Comparison of ENCODE assay signal across 18 cellular contexts in genomic region chr6:47277702-47278101, GRCh38. TPM values are rescaled to one million over a fixed set of nuclear protein-coding genes. Genes with fewer than 3 reads are reported as not detected.
DNase-seq lines count a peak whose midpoint lies in the region; ATAC-seq and TF ChIP-seq lines count a peak whose summit lies in the region.
"Had no signal": no experiment of that assay in that cellular context is flagged by ENCODE, and none has a peak within 500 bp of the region (broad histone marks: within the 10 kb centered on the region; RNA-seq: fewer than 3 reads in every experiment).

No MANE protein-coding gene starts in this region.

- TF ChIP-seq POLR2A in IMR-90 (IDR thresholded peaks at IDR 0.05; ENCODE audit: low read depth, low read length) = no peak

- TF ChIP-seq RAD21 in IMR-90 (IDR thresholded peaks at IDR 0.05; ENCODE audit: low read length) = no peak

- no peak overlapping the region for H3K56ac ChIP-seq in IMR-90 (ENCODE audit: extremely low read depth, insufficient read depth, low read length)

- no peak overlapping the region for H3K9ac ChIP-seq in IMR-90 (ENCODE audit: low read depth, low read length)
- H3K9ac ChIP-seq in trophoblast cell (ENCODE audit: low read length) = no peak overlapping the region
- H3K9ac ChIP-seq: BLaER1 had no signal

- WGBS in IMR-90 (ENCODE audit: extremely low coverage in 2 of 2, insufficient read length in 1 of 2), 2 experiments = no CpG with 5 or more reads among the region's 4 CpGs
- no CpG with 5 or more reads among the region's 4 CpGs for WGBS in trophoblast cell (ENCODE audit: extremely low coverage, insufficient coverage, insufficient read length)

- H3K36me3 ChIP-seq in Caco-2 (ENCODE audit: control insufficient read depth, insufficient read depth, low read length) (peaks cover 6% of the 10 kb centered on the region), IMR-90 (ENCODE audit: control insufficient read depth, insufficient read depth, low read length) (peaks cover 2% of the 10 kb centered on the region; the same call in 1 of the 2 replicates), trophoblast cell (ENCODE audit: control insufficient read depth in 1 of 2, insufficient read depth in 2 of 2, low read length in 2 of 2) (peaks cover 18 to 29% of the 10 kb centered on the region in 2 experiments)

- H3K9me3 ChIP-seq in Caco-2 (no peaks in the 10 kb centered on the region), IMR-90 (ENCODE audit: control insufficient read depth, insufficient read depth, low read length) (no peaks in the 10 kb centered on the region), trophoblast cell (ENCODE audit: insufficient read depth, low read depth, low read length) (no peaks in the 10 kb centered on the region)

- H2BK5ac ChIP-seq in IMR-90 (ENCODE audit: low read depth, low read length, poor library complexity, severe bottlenecking) = no peak overlapping the region
- no peak overlapping the region for H2BK5ac ChIP-seq in trophoblast cell (ENCODE audit: low read depth, low read length, poor library complexity)

- H4K5ac ChIP-seq in IMR-90 (ENCODE audit: low read depth, low read length) = peak overlapping the region; percentile 14; the same call in 1 of the 2 replicates

- H4K12ac ChIP-seq in trophoblast cell (ENCODE audit: low read depth, low read length) = no peak overlapping the region

- H3K79me1 ChIP-seq in IMR-90 (ENCODE audit: low read depth in 1 of 2, low read length in 2 of 2) (peaks cover 2 to 8% of the 10 kb centered on the region in 2 experiments; a peak in 1 of 4 replicates), trophoblast cell (ENCODE audit: low read length) (peaks cover 2% of the 10 kb centered on the region)

- no peak overlapping the region for H2BK20ac ChIP-seq in IMR-90 (ENCODE audit: low read depth, low read length)

- H2BK15ac ChIP-seq in IMR-90 (ENCODE audit: low read depth, low read length) = no peak overlapping the region

- H3K4ac ChIP-seq in IMR-90 (ENCODE audit: low read depth, low read length) (no peak overlapping the region), trophoblast cell (ENCODE audit: low read depth, low read length) (peak overlapping the region; percentile 24)

- H4K91ac ChIP-seq in IMR-90 (ENCODE audit: insufficient read depth, low read depth, low read length) (no peak overlapping the region), trophoblast cell (ENCODE audit: low read depth, low read length) (no peak overlapping the region)

- 0 out of 2 replicates have a peak overlapping the region, but pooled peaks have one; percentile 11 for H3K14ac ChIP-seq in IMR-90 (replicated peaks; ENCODE audit: low read depth, low read length)
- H3K14ac ChIP-seq in trophoblast cell (ENCODE audit: low read length) = no peak overlapping the region

- intact Hi-C loops in Caco-2 (cut with micrococcal nuclease; ENCODE audit: unreplicated experiment) = loop anchor here (1.0 kb wide), 4 partner anchors 27 to 180 kb away; partner anchors contain the start of gene TNFRSF21
- intact Hi-C loops in IMR-90 (cut with micrococcal nuclease) = no loop called here

- H2AFZ ChIP-seq in IMR-90 (replicated peaks; ENCODE audit: low read length, poor library complexity) (no peak overlapping the region), trophoblast cell (ENCODE audit: insufficient read depth, low read length, poor library complexity) (no peak overlapping the region)

- ATAC-seq in IMR-90 (ENCODE audit: low read depth) (0 out of 2 replicates have a peak, but pooled peaks have one; percentile 13), WTC11 (no peak), HG03457 (IDR thresholded peaks at IDR 0.05; ENCODE audit: unreplicated experiment) (no peak), HG02678 (IDR thresholded peaks at IDR 0.05; ENCODE audit: unreplicated experiment) (no peak)

- peaks cover 3% of the 10 kb centered on the region; the same call in 1 of the 2 replicates for H3K9me1 ChIP-seq in IMR-90 (ENCODE audit: insufficient read depth, low read length)

- H2BK120ac ChIP-seq in IMR-90 (ENCODE audit: low read depth, low read length) (peak overlapping the region; percentile 16; the same call in 1 of the 2 replicates), trophoblast cell (ENCODE audit: insufficient read depth, low read length, poor library complexity) (no peak overlapping the region)

- DNase-seq in Caco-2 = no peak
- no peak for DNase-seq in IMR-90
- no peak for DNase-seq in WTC11 (ENCODE audit: low spot score)
- no peak for DNase-seq in trophoblast cell
- no peak for DNase-seq in activated effector memory CD4-positive, alpha-beta T cell treated with anti-CD3 and anti-CD28 coated beads, Interleukin-2, amount 50 U/mL, for 16 hours
- DNase-seq in NCI-H146 treated with DMSO at 0.1 percent for 48 hours (lab: John Stamatoyannopoulos, UW; ENCODE audit: unreplicated experiment) = no peak
- DNase-seq: 8988T; CD4-positive, alpha-beta memory T cell; DMS153; DMS79; GDM1; H9; KBM-7 had no signal

- H2BK12ac ChIP-seq in trophoblast cell (ENCODE audit: low read length) = no peak overlapping the region

- POLR2A ChIA-PET in Caco-2 (lab: Charles Lee) (no interaction called here), IMR-90 (lab: Charles Lee; ENCODE audit: unreplicated experiment) (no interaction called here), WTC11 (lab: Charles Lee) (no interaction called here)

- no peak overlapping the region for H3K23ac ChIP-seq in IMR-90 (ENCODE audit: low read depth, low read length)
- no peak overlapping the region for H3K23ac ChIP-seq in trophoblast cell (ENCODE audit: low read length)

- no peak overlapping the region for H4K8ac ChIP-seq in IMR-90 (ENCODE audit: low read depth in 2 of 2, low read length in 2 of 2)
- no peak overlapping the region for H4K8ac ChIP-seq in trophoblast cell (ENCODE audit: low read depth, low read length)

- no peak overlapping the region for H2AK9ac ChIP-seq in IMR-90 (replicated peaks; ENCODE audit: low read depth, low read length, poor library complexity)

- dilution Hi-C loops in IMR-90 (cut with HindIII; ENCODE audit: low sequenced_read_pairs, unreplicated experiment) = no loop called here

- H2AK5ac ChIP-seq in IMR-90 (ENCODE audit: low read depth, low read length) = peak overlapping the region; percentile 63
- no peak overlapping the region for H2AK5ac ChIP-seq in trophoblast cell (ENCODE audit: low read length)

- CTCF ChIA-PET in Caco-2 (lab: Charles Lee) = no interaction called here
- CTCF ChIA-PET in IMR-90 (lab: Yijun Ruan, JAX) = interaction anchor here (1.0 to 1.6 kb wide), 2 partner anchors 16 to 180 kb away, joined by 3 to 4 read pairs; no protein-coding TSS in a partner anchor
- CTCF ChIA-PET in WTC11 (lab: Charles Lee) = no interaction called here

- H3K27ac Mint-ChIP-seq in Caco-2 (ENCODE audit: unreplicated experiment) (peak overlapping the region; percentile 83), WTC11 (peak overlapping the region; percentile 52; the same call in 1 of the 2 replicates)
- H3K27ac Mint-ChIP-seq: CD4-positive, alpha-beta memory T cell; IgD-negative memory B cell had no signal

- H3K4me3 Mint-ChIP-seq in Caco-2 (ENCODE audit: unreplicated experiment) (no peak overlapping the region), WTC11 (no peak overlapping the region)
- H3K4me3 Mint-ChIP-seq: CD4-positive, alpha-beta memory T cell; H9; IgD-negative memory B cell had no signal

- H3K27me3 ChIP-seq in Caco-2 (replicated peaks; ENCODE audit: control insufficient read depth, insufficient read depth, low read length) (no peaks in the 10 kb centered on the region), IMR-90 (ENCODE audit: control insufficient read depth, insufficient read depth, low read length) (no peaks in the 10 kb centered on the region), trophoblast cell (ENCODE audit: insufficient read depth, low read length) (no peaks in the 10 kb centered on the region)
- H3K27me3 ChIP-seq: BLaER1 had no signal

- H3K36me3 Mint-ChIP-seq in Caco-2 (ENCODE audit: insufficient read depth, unreplicated experiment) (peaks cover 88% of the 10 kb centered on the region), WTC11 (peaks cover 48% of the 10 kb centered on the region)
- H3K36me3 Mint-ChIP-seq: CD14-positive monocyte; CD4-positive, alpha-beta memory T cell; IgD-negative memory B cell had no signal

- no peak overlapping the region for H3K18ac ChIP-seq in IMR-90 (ENCODE audit: low read depth, low read length)
- H3K18ac ChIP-seq in trophoblast cell (ENCODE audit: low read length) = peak overlapping the region; percentile 33

- H4K20me1 ChIP-seq in IMR-90 (ENCODE audit: insufficient read depth, low read length) = no peaks in the 10 kb centered on the region

- H3K79me2 ChIP-seq in trophoblast cell (ENCODE audit: control insufficient read depth, insufficient read depth, low read length, poor library complexity) = peaks cover 7% of the 10 kb centered on the region

- H3K4me1 ChIP-seq in Caco-2 = peaks cover 35% of the 10 kb centered on the region
- peaks cover 16% of the 10 kb centered on the region for H3K4me1 ChIP-seq in IMR-90 (ENCODE audit: control insufficient read depth, insufficient read depth, low read length)
- peaks cover 0 to 2% of the 10 kb centered on the region in 2 experiments for H3K4me1 ChIP-seq in trophoblast cell (ENCODE audit: control insufficient read depth in 1 of 2, insufficient read depth in 2 of 2, low read length in 2 of 2)
- H3K4me1 ChIP-seq: BLaER1 had no signal

- H3K27ac ChIP-seq in IMR-90 (ENCODE audit: insufficient read depth, low read length) (no peak overlapping the region), trophoblast cell (ENCODE audit: low read depth, low read length) (no peak overlapping the region)
- H3K27ac ChIP-seq: BLaER1 had no signal

- peaks cover 25% of the 10 kb centered on the region for H3K4me1 Mint-ChIP-seq in Caco-2 (ENCODE audit: low read depth, unreplicated experiment)
- peaks cover 9% of the 10 kb centered on the region for H3K4me1 Mint-ChIP-seq in WTC11
- H3K4me1 Mint-ChIP-seq: CD4-positive, alpha-beta memory T cell had no signal

- no peaks in the 10 kb centered on the region for H3K27me3 Mint-ChIP-seq in Caco-2 (ENCODE audit: insufficient read depth, unreplicated experiment)
- no peaks in the 10 kb centered on the region for H3K27me3 Mint-ChIP-seq in WTC11 (ENCODE audit: low read depth)

- H3K4me3 ChIP-seq in Caco-2 (ENCODE audit: low read depth, low read length) (no peak overlapping the region), IMR-90 (ENCODE audit: insufficient read depth, low read depth, low read length) (no peak overlapping the region), trophoblast cell (ENCODE audit: low read depth, low read length) (no peak overlapping the region)
- H3K4me3 ChIP-seq: BLaER1 had no signal

- in situ Hi-C loops in IMR-90 (cut with MboI; ENCODE audit: low sequenced_read_pairs) = no loop called here

- H3K9me3 Mint-ChIP-seq in Caco-2 (ENCODE audit: unreplicated experiment) (no peaks in the 10 kb centered on the region), WTC11 (peaks cover 7% of the 10 kb centered on the region)
- H3K9me3 Mint-ChIP-seq: IgD-negative memory B cell had no signal

- H3K4me2 ChIP-seq in IMR-90 (ENCODE audit: low read depth, low read length) = no peak overlapping the region; the same call in 1 of the 2 replicates
- no peak overlapping the region for H3K4me2 ChIP-seq in trophoblast cell (ENCODE audit: low read length)
- H3K4me2 ChIP-seq: BLaER1 had no signal

- no peak for TF ChIP-seq CTCF in Caco-2 (IDR thresholded peaks at IDR 0.05; ENCODE audit: insufficient read depth in 1 of 2, low read depth in 1 of 2, low read length in 1 of 2, severe bottlenecking in 1 of 2, unreplicated experiment in 1 of 2)
- TF ChIP-seq CTCF in IMR-90 (conservative IDR thresholded peaks at IDR 0.05; ENCODE audit: low read depth, low read length) = no peak
- no peak for TF ChIP-seq CTCF in WTC11 (IDR thresholded peaks at IDR 0.05)

- BruUV-seq in Caco-2 (replicated peaks; lab: Mats Ljungman, UMichigan) (no TSS peak), IMR-90 (replicated peaks; lab: Mats Ljungman, UMichigan) (no TSS peak)

RNA-seq across cellular contexts. Expression of gene TNFRSF21, which starts 32.0 kb away (rescaled TPM):
- total RNA-seq in Caco-2 (2022) = 60.8 and 64.4 TPM in 2 replicates
- total RNA-seq in IMR-90 (2012; rRNA removed) = 2.5 and 2.9 TPM in 2 replicates
- 6.1 and 6.9 TPM in 2 replicates for polyA plus RNA-seq in IMR-90 (2012; rRNA removed)
- polyA plus RNA-seq in IMR-90 (2012; cell fraction: cytosol; rRNA removed) = 6.0 and 6.7 TPM in 2 replicates
- 1.9 and 2.4 TPM in 2 replicates for polyA plus RNA-seq in IMR-90 (2012; cell fraction: nucleus; rRNA removed; ENCODE audit: low replicate concordance)
- 47.3 to 52.7 TPM (median 49.5 TPM) in 3 replicates for total RNA-seq in WTC11 (2021)
- polyA plus RNA-seq in trophoblast cell (2013) = 243 and 254 TPM in 2 replicates
- polyA plus RNA-seq: CD4-positive, alpha-beta memory T cell had no signal

Comparison
In these comparisons a context has a peak if more than half of its experiments do, and no peak if none do; other contexts are left out.
1. RNA of gene TNFRSF21, which starts 32.0 kb away (total RNA-seq): 60.8 to 64.4 TPM in Caco-2 and 47.3 to 52.7 TPM in WTC11; 2.5 to 2.9 TPM in IMR-90; every median in the first group is over 10 times any median in the second.